ENCODE assay signal across 21 cellular contexts in the genomic region with DNA sequence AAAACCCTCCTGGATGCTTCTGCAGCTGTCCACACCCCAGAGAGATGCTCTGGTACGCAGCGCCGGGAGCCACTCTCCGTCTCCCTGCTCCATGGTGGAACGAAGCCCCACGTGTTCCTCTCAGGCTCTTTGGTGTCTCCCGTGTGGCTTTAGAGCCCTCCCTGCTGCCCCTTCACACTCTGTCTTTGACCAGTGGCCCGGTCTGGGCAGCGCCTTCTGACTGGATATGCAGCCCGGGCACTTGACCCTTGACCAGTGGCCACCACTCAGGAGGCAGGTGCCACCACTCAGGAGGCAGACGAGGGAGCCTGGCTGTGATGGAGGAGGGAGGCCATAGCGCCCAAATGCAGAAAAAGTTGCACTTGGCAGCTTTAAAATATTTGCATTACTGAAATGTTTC.
"Had no signal": no experiment of that assay in that cellular context is flagged by ENCODE, and none has a peak within 500 bp of the region (broad histone marks: within the 10 kb centered on the region; RNA-seq: fewer than 3 reads in every experiment).

No MANE protein-coding gene starts in this region.

- H3K4me3 ChIP-seq: SJSA1, SK-N-MC had no signal

- DNase-seq: KBM-7, MV-4-11, NCI-H1048, NCI-H1105, NCI-H1417, NCI-H1436 treated with DMSO at 0.1 percent for 48 hours, NCI-H1694, NCI-H187 treated with DMSO at 0.1 percent for 48 hours, NCI-H2029 treated with DMSO at 0.1 percent for 48 hours, NCI-H226, NCI-H446, NCI-H510A, NCI-H524 treated with DMSO at 0.1 percent for 48 hours, NCI-H69, NCI-H774, PC-3, SIG-M5 had no signal

- ATAC-seq: Panc1, PC-3 had no signal

- H3K27me3 ChIP-seq: SJSA1 had no signal

- H3K4me1 ChIP-seq: SJSA1 had no signal

- H3K27ac ChIP-seq: RWPE1, SJSA1, SK-N-MC had no signal

- H3K36me3 ChIP-seq: SJSA1 had no signal
